12 cellular contexts compared by ENCODE assay signal in the genomic region with DNA sequence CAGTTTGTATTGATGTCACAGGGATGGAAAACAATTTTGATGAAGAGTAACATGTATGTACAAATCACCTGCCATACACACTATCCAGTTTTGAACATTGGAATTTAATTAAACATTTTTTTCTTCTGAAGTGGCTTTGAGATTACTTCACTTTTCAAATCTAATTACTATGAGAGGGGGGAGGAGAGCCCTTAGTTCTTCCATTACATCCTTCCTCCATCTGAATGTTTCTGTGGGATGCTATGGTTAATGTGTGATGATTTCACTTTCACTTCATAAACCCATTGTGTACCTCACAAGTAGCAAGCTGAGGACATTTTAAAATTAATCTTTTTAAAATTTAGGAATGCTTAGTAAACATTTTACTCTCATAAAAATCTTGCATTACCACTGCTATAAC.
A peak's percentile ranks its signal among the peaks of the same experiment; 100 is the strongest.
DNase-seq lines count a peak whose midpoint lies in the region; ATAC-seq and TF ChIP-seq lines count a peak whose summit lies in the region.
"Had no signal": no experiment of that assay in that cellular context is flagged by ENCODE, and none has a peak within 500 bp of the region (broad histone marks: within the 10 kb centered on the region; RNA-seq: fewer than 3 reads in every experiment).

No MANE protein-coding gene starts in this region.

- BruUV-seq in A673 (replicated peaks; lab: Mats Ljungman, UMichigan), result no TSS peak

- no peaks in the 10 kb centered on the region for H3K9me3 Mint-ChIP-seq in activated naive CD4-positive, alpha-beta T cell treated with anti-CD3 and anti-CD28 coated beads, Interleukin-2, amount 50 U/mL, for 24 hours
- H3K9me3 Mint-ChIP-seq in activated naive CD4-positive, alpha-beta T cell treated with anti-CD3 and anti-CD28 coated beads, Interleukin-2, amount 50 U/mL, for 72 hours, result peaks cover 11 to 14% of the 10 kb centered on the region in 2 donors
- H3K9me3 Mint-ChIP-seq in stimulated activated naive B cell treated with anti-CD40 and anti-IgM and Interleukin-4, amounts not matched to agents 10 μg/mL and 1 μg/mL and 100 μg/mL, for 72 hours, result peaks cover 2 to 4% of the 10 kb centered on the region in 2 donors

- H3K27ac Mint-ChIP-seq in activated naive CD4-positive, alpha-beta T cell treated with anti-CD3 and anti-CD28 coated beads, Interleukin-2, amount 50 U/mL, for 24 hours, result peak overlapping the region; percentile 65
- no peak overlapping the region for H3K27ac Mint-ChIP-seq in activated naive CD4-positive, alpha-beta T cell treated with anti-CD3 and anti-CD28 coated beads, Interleukin-2, amount 50 U/mL, for 72 hours
- H3K27ac Mint-ChIP-seq in stimulated activated naive B cell treated with anti-CD40 and anti-IgM and Interleukin-4, amounts not matched to agents 10 μg/mL and 1 μg/mL and 100 μg/mL, for 72 hours, result peak overlapping the region; percentile 56

- H3K4me3 Mint-ChIP-seq in activated naive CD4-positive, alpha-beta T cell treated with anti-CD3 and anti-CD28 coated beads, Interleukin-2, amount 50 U/mL, for 24 hours, result peak overlapping the region; percentile 55
- H3K4me3 Mint-ChIP-seq in stimulated activated naive B cell treated with anti-CD40 and anti-IgM and Interleukin-4, amounts not matched to agents 10 μg/mL and 1 μg/mL and 100 μg/mL, for 72 hours, result no peak overlapping the region

- H3K27me3 ChIP-seq in A673 (replicated peaks; ENCODE audit: insufficient read depth, low read depth, low read length, poor library complexity), result peaks cover 77% of the 10 kb centered on the region

- POLR2A ChIA-PET in A673 (lab: Charles Lee; ENCODE audit: low non-redundant PET), result no interaction called here

- ATAC-seq in activated naive CD4-positive, alpha-beta T cell treated with anti-CD3 and anti-CD28 coated beads, Interleukin-2, amount 50 U/mL, for 72 hours, result no peak
- no peak for ATAC-seq in stimulated activated naive B cell treated with anti-CD40 and anti-IgM and Interleukin-4, amounts not matched to agents 10 μg/mL and 1 μg/mL and 100 μg/mL, for 72 hours (replicated peaks)
- ATAC-seq in GM19395 (IDR thresholded peaks at IDR 0.05; ENCODE audit: unreplicated experiment), result no peak

- H3K4me3 ChIP-seq in astrocyte of the spinal cord (ENCODE audit: low read depth, low read length) (no peak overlapping the region), A673 (ENCODE audit: low read depth, low read length, poor library complexity, severe bottlenecking) (no peak overlapping the region)
- H3K4me3 ChIP-seq: colonic mucosa had no signal

- CTCF ChIA-PET in A673 (lab: Charles Lee), result no interaction called here

- DNase-seq in activated naive CD4-positive, alpha-beta T cell treated with anti-CD3 and anti-CD28 coated beads, Interleukin-2, amount 50 U/mL, for 72 hours (ENCODE audit: low spot score in 2 of 2), result no peak
- DNase-seq in NOMO-1 treated with DMSO at 0.1 percent for 48 hours (lab: John Stamatoyannopoulos, UW; ENCODE audit: unreplicated experiment) (peak; percentile 33), astrocyte of the spinal cord (ENCODE audit: low read depth, low spot score) (peak; percentile 54), DMS153 treated with DMSO at 0.1 percent for 48 hours (lab: John Stamatoyannopoulos, UW; ENCODE audit: unreplicated experiment) (no peak), A673 (ENCODE audit: low spot score) (no peak)
- no peak for DNase-seq in stimulated activated naive B cell treated with anti-CD40 and anti-IgM and Interleukin-4, amounts not matched to agents 10 μg/mL and 1 μg/mL and 100 μg/mL, for 72 hours
- DNase-seq: activated effector memory CD4-positive, alpha-beta T cell treated with Interleukin-2 at 50 U/mL for 16 hours; C1 segment of cervical spinal cord; colonic mucosa had no signal

- no peaks in the 10 kb centered on the region for H3K27me3 Mint-ChIP-seq in activated naive CD4-positive, alpha-beta T cell treated with anti-CD3 and anti-CD28 coated beads, Interleukin-2, amount 50 U/mL, for 24 hours
- H3K27me3 Mint-ChIP-seq in stimulated activated naive B cell treated with anti-CD40 and anti-IgM and Interleukin-4, amounts not matched to agents 10 μg/mL and 1 μg/mL and 100 μg/mL, for 72 hours, result peaks cover 0 to 4% of the 10 kb centered on the region in 2 donors

- H3K36me3 ChIP-seq in A673 (ENCODE audit: insufficient read depth, low read length, poor library complexity, severe bottlenecking), result no peaks in the 10 kb centered on the region
- H3K36me3 ChIP-seq: colonic mucosa had no signal

- no peak for TF ChIP-seq CTCF in astrocyte of the spinal cord (IDR thresholded peaks at IDR 0.05; ENCODE audit: low read depth, low read length)
- TF ChIP-seq CTCF in A673 (conservative IDR thresholded peaks at IDR 0.05; ENCODE audit: low read depth, low read length), result no peak

- in situ Hi-C loops in astrocyte of the spinal cord (cut with HindIII; ENCODE audit: low sequenced_read_pairs), result no loop called here

- H3K9me3 ChIP-seq in A673 (ENCODE audit: low read depth, low read length, poor library complexity, severe bottlenecking), result no peaks in the 10 kb centered on the region
- H3K9me3 ChIP-seq: colonic mucosa had no signal

- intact Hi-C loops in A673 (cut with micrococcal nuclease; ENCODE audit: unreplicated experiment), result loop anchor here (5.0 kb wide), 1 partner anchor 950 kb away; no protein-coding TSS in a partner anchor

- peaks cover 65% of the 10 kb centered on the region for H3K4me1 Mint-ChIP-seq in activated naive CD4-positive, alpha-beta T cell treated with anti-CD3 and anti-CD28 coated beads, Interleukin-2, amount 50 U/mL, for 24 hours
- peaks cover 31 to 49% of the 10 kb centered on the region in 2 donors for H3K4me1 Mint-ChIP-seq in stimulated activated naive B cell treated with anti-CD40 and anti-IgM and Interleukin-4, amounts not matched to agents 10 μg/mL and 1 μg/mL and 100 μg/mL, for 72 hours

- peaks cover 15% of the 10 kb centered on the region for H3K36me3 Mint-ChIP-seq in activated naive CD4-positive, alpha-beta T cell treated with anti-CD3 and anti-CD28 coated beads, Interleukin-2, amount 50 U/mL, for 24 hours
- peaks cover 14 to 24% of the 10 kb centered on the region in 2 donors for H3K36me3 Mint-ChIP-seq in activated naive CD4-positive, alpha-beta T cell treated with anti-CD3 and anti-CD28 coated beads, Interleukin-2, amount 50 U/mL, for 72 hours
- H3K36me3 Mint-ChIP-seq in stimulated activated naive B cell treated with anti-CD40 and anti-IgM and Interleukin-4, amounts not matched to agents 10 μg/mL and 1 μg/mL and 100 μg/mL, for 72 hours, result peaks cover 27 to 35% of the 10 kb centered on the region in 2 donors

- H3K27ac ChIP-seq in A673 (ENCODE audit: low read depth, low read length, poor library complexity, severe bottlenecking), result no peak overlapping the region
- H3K27ac ChIP-seq: VCaP had no signal

- peaks cover 19% of the 10 kb centered on the region for H3K4me1 ChIP-seq in A673 (ENCODE audit: insufficient read depth, low read length, poor library complexity, severe bottlenecking)

Comparison
In these comparisons a context has a peak if more than half of its experiments do, and no peak if none do; other contexts are left out.
1. H3K27ac Mint-ChIP-seq: peak in activated naive CD4-positive, alpha-beta T cell treated with anti-CD3 and anti-CD28 coated beads, Interleukin-2, amount 50 U/mL, for 24 hours (single experiment) and stimulated activated naive B cell treated with anti-CD40 and anti-IgM and Interleukin-4, amounts not matched to agents 10 μg/mL and 1 μg/mL and 100 μg/mL, for 72 hours (single experiment); none in activated naive CD4-positive, alpha-beta T cell treated with anti-CD3 and anti-CD28 coated beads, Interleukin-2, amount 50 U/mL, for 72 hours (0 of 2).
2. DNase-seq: peak in NOMO-1 treated with DMSO at 0.1 percent for 48 hours (single experiment) and astrocyte of the spinal cord (single experiment); none in activated naive CD4-positive, alpha-beta T cell treated with anti-CD3 and anti-CD28 coated beads, Interleukin-2, amount 50 U/mL, for 72 hours (0 of 2), stimulated activated naive B cell treated with anti-CD40 and anti-IgM and Interleukin-4, amounts not matched to agents 10 μg/mL and 1 μg/mL and 100 μg/mL, for 72 hours (single experiment), DMS153 treated with DMSO at 0.1 percent for 48 hours (single experiment) and A673 (single experiment).